ENCODE assay signal across 8 cellular contexts in genomic region chr1:166876540-166876838, GRCh38. TPM values are rescaled to one million over a fixed set of nuclear protein-coding genes. Genes with fewer than 3 reads are reported as not detected.
A peak's percentile ranks its signal among the peaks of the same experiment; 100 is the strongest.
DNase-seq lines count a peak whose midpoint lies in the region; ATAC-seq, FAIRE-seq and TF ChIP-seq lines count a peak whose summit lies in the region.

No MANE protein-coding gene starts in this region.

- in situ Hi-C loops in HepG2 (cut with HindIII; ENCODE audit: extremely low pct_ligation_motif_present, low pct_unique_long_range_greater_than_20kb) = no loop called here

- peak overlapping the region; percentile 51 for H3K9ac ChIP-seq in HepG2 (ENCODE audit: insufficient read depth, low read depth, low read length)

- no peak for DNase-seq in CD8-positive, alpha-beta memory T cell
- DNase-seq in HFF-Myc (ENCODE audit: extremely low read depth, low read depth) (no peak), HepG2 (ENCODE audit: low spot score) (no peak), glomerular visceral epithelial cell (ENCODE audit: extremely low spot score) (no peak), NCI-H2196 treated with DMSO at 0.1 percent for 48 hours (lab: John Stamatoyannopoulos, UW; ENCODE audit: unreplicated experiment) (no peak), DMS79 (lab: John Stamatoyannopoulos, UW) (no peak)
- DNase-seq in activated CD4-positive, alpha-beta memory T cell treated with anti-CD3 and anti-CD28 coated beads for 36 hours = no peak
- DNase-seq in effector CD4-positive, alpha-beta T cell = no peak

- no TSS peak for BruUV-seq in HepG2 (replicated peaks; lab: Mats Ljungman, UMichigan)

- TF ChIP-seq CTCF in HFF-Myc (IDR thresholded peaks at IDR 0.05; ENCODE audit: low read depth, low read length, missing control alignments) (no peak), HepG2 (CRISPR knock-in tag; IDR thresholded peaks at IDR 0.05) (no peak)

- no peaks in the 10 kb centered on the region for H3K36me3 ChIP-seq in CD8-positive, alpha-beta memory T cell (ENCODE audit: insufficient read depth, low read length)
- H3K36me3 ChIP-seq in HepG2 (replicated peaks in 1 of 2; ENCODE audit: control insufficient read depth in 1 of 2, insufficient read depth in 2 of 2, low read length in 2 of 2) = no peaks in the 10 kb centered on the region; a peak in 1 of 5 replicates

- peaks cover 40 to 53% (median 50%) of the 10 kb centered on the region in 3 donors for H3K4me1 Mint-ChIP-seq in CD8-positive, alpha-beta memory T cell
- H3K4me1 Mint-ChIP-seq in activated CD4-positive, alpha-beta memory T cell treated with anti-CD3 and anti-CD28 coated beads for 36 hours (ENCODE audit: low read depth) = peaks cover 42% of the 10 kb centered on the region

- H3K27me3 Mint-ChIP-seq in CD8-positive, alpha-beta memory T cell = peaks cover 0 to 5% of the 10 kb centered on the region in 2 donors
- no peaks in the 10 kb centered on the region for H3K27me3 Mint-ChIP-seq in activated CD4-positive, alpha-beta memory T cell treated with anti-CD3 and anti-CD28 coated beads for 36 hours

- peaks cover 37% of the 10 kb centered on the region for H3K79me2 ChIP-seq in HepG2 (ENCODE audit: insufficient read depth, low read length)

- peak overlapping the region; percentile 46 for H3K27ac ChIP-seq in CD8-positive, alpha-beta memory T cell (ENCODE audit: low read depth, low read length)
- no peak overlapping the region for H3K27ac ChIP-seq in HepG2 (ENCODE audit: extremely low read length, insufficient read depth, low read length)

- peak overlapping the region; percentile 94 for H2AFZ ChIP-seq in HepG2 (ENCODE audit: low read length)

- H3K9me3 Mint-ChIP-seq in CD8-positive, alpha-beta memory T cell = peaks cover 0 to 3% (median 0%) of the 10 kb centered on the region in 5 donors
- H3K9me3 Mint-ChIP-seq in activated CD4-positive, alpha-beta memory T cell treated with anti-CD3 and anti-CD28 coated beads for 36 hours = peaks cover 6% of the 10 kb centered on the region

- no peaks in the 10 kb centered on the region for H3K9me3 ChIP-seq in CD8-positive, alpha-beta memory T cell (ENCODE audit: low read length)
- H3K9me3 ChIP-seq in HepG2 (ENCODE audit: low read length) = no peaks in the 10 kb centered on the region

- peak overlapping the region; percentile 93 for H3K4me2 ChIP-seq in HepG2 (ENCODE audit: low read depth, low read length)

- POLR2A ChIA-PET in CD8-positive, alpha-beta memory T cell (lab: Charles Lee) = interaction anchor here (1.0 to 2.0 kb wide), 3 partner anchors 34 to 344 kb away, joined by 3 to 23 read pairs (median 4); partner anchors contain the start of genes POGK and POU2F1
- POLR2A ChIA-PET in activated CD4-positive, alpha-beta memory T cell treated with anti-CD3 and anti-CD28 coated beads for 36 hours (lab: Charles Lee) = interaction anchor here (0.9 to 1.6 kb wide), 5 partner anchors 18 to 38 kb away, joined by 3 to 9 read pairs (median 5); partner anchors contain the start of gene POGK
- POLR2A ChIA-PET in HepG2 (lab: Yijun Ruan, JAX) = interaction anchor here (0.7 to 3.5 kb wide), 7 partner anchors 33 to 1179 kb away, joined by 3 to 41 read pairs (median 5); partner anchors contain the start of genes CREG1, POGK and POU2F1

- peak overlapping the region; percentile 75 to 99 (median 97) for H3K27ac Mint-ChIP-seq in CD8-positive, alpha-beta memory T cell
- H3K27ac Mint-ChIP-seq in activated CD4-positive, alpha-beta memory T cell treated with anti-CD3 and anti-CD28 coated beads for 36 hours = peak overlapping the region; percentile 97

- H3K4me3 ChIP-seq in CD8-positive, alpha-beta memory T cell (ENCODE audit: low read length) = peak overlapping the region; percentile 68
- H3K4me3 ChIP-seq in HFF-Myc (replicated peaks; ENCODE audit: low read depth, low read length) = peak overlapping the region; percentile 77
- peak overlapping the region; percentile 40 to 86 (median 73) for H3K4me3 ChIP-seq in HepG2 (replicated peaks in 1 of 3; ENCODE audit: insufficient read depth in 1 of 3, low read depth in 2 of 3, low read length in 3 of 3)

- WGBS in HepG2 (ENCODE audit: low lambda C conversion rate) = 0% methylated on average over 7 of the region's 7 CpGs

- TF ChIP-seq EP300 in HepG2 (IDR thresholded peaks at IDR 0.05; ENCODE audit: low read depth in 2 of 2, low read length in 2 of 2) (no peak), HepG2 (CRISPR knock-in tag; IDR thresholded peaks at IDR 0.05; ENCODE audit: borderline replicate concordance) (no peak; the same call in 1 of the 2 replicates)

- ATAC-seq in HepG2 = no peak

- TF ChIP-seq RAD21 in HepG2 (CRISPR knock-in tag; IDR thresholded peaks at IDR 0.05) = no peak

- peaks cover 4% of the 10 kb centered on the region; the same call in 1 of the 2 replicates for H4K20me1 ChIP-seq in HepG2 (ENCODE audit: insufficient read depth, low read length)

- no peak for TF ChIP-seq POLR2A in HepG2 (IDR thresholded peaks at IDR 0.05; ENCODE audit: insufficient read depth in 1 of 2, low read depth in 2 of 2, low read length in 2 of 2)

- H3K27me3 ChIP-seq in CD8-positive, alpha-beta memory T cell (ENCODE audit: insufficient read depth, low read length, poor library complexity, severe bottlenecking) = no peaks in the 10 kb centered on the region
- H3K27me3 ChIP-seq in HepG2 (ENCODE audit: control insufficient read depth in 1 of 2, insufficient read depth in 2 of 2, low read length in 2 of 2) = no peaks in the 10 kb centered on the region; a peak in 1 of 5 replicates

- peaks cover 0 to 12% (median 2%) of the 10 kb centered on the region in 3 donors for H3K36me3 Mint-ChIP-seq in CD8-positive, alpha-beta memory T cell
- peaks cover 17% of the 10 kb centered on the region for H3K36me3 Mint-ChIP-seq in activated CD4-positive, alpha-beta memory T cell treated with anti-CD3 and anti-CD28 coated beads for 36 hours

- peak overlapping the region; percentile 91 to 99 (median 97) for H3K4me3 Mint-ChIP-seq in CD8-positive, alpha-beta memory T cell
- peak overlapping the region; percentile 96 for H3K4me3 Mint-ChIP-seq in activated CD4-positive, alpha-beta memory T cell treated with anti-CD3 and anti-CD28 coated beads for 36 hours

- H3K4me1 ChIP-seq in CD8-positive, alpha-beta memory T cell (ENCODE audit: insufficient read depth, low read length) = peaks cover 25% of the 10 kb centered on the region
- peaks cover 52% of the 10 kb centered on the region for H3K4me1 ChIP-seq in HepG2 (ENCODE audit: insufficient read depth, low read length)

- FAIRE-seq in HepG2 (lab: Jason Lieb, UNC) = no peak

- CTCF ChIA-PET in CD8-positive, alpha-beta memory T cell (lab: Charles Lee) = interaction anchor here (1.0 to 3.3 kb wide), 6 partner anchors 12 to 386 kb away, joined by 3 to 16 read pairs (median 6); partner anchors contain the start of gene POGK
- CTCF ChIA-PET in activated CD4-positive, alpha-beta memory T cell treated with anti-CD3 and anti-CD28 coated beads for 36 hours (lab: Charles Lee) = interaction anchor here (0.8 to 2.2 kb wide), 10 partner anchors 8 to 344 kb away, joined by 3 to 18 read pairs (median 3); partner anchors contain the start of genes POGK and POU2F1
- CTCF ChIA-PET in HepG2 (lab: Yijun Ruan, JAX; ENCODE audit: low intra/inter-chr PET ratio, low total read pairs) = no interaction called here

- intact Hi-C loops in activated CD4-positive, alpha-beta memory T cell treated with anti-CD3 and anti-CD28 coated beads for 36 hours (cut with micrococcal nuclease) = loop anchor here (1.0 to 10.0 kb wide), 7 partner anchors 34 to 1061 kb away; partner anchors contain the start of genes DCAF6, ILDR2, MPC2 and POGK
- intact Hi-C loops in HepG2 (cut with micrococcal nuclease; ENCODE audit: unreplicated experiment) = loop anchor here (1.0 kb wide), 1 partner anchor 344 kb away; the partner anchor contains the start of gene POU2F1

RNA-seq across cellular contexts. Expression of gene TADA1, which starts 0.4 kb away (rescaled TPM):
- 10 to 100 TPM; 18.5 to 18.6 TPM for total RNA-seq in CD8-positive, alpha-beta memory T cell
- polyA plus RNA-seq in CD8-positive, alpha-beta memory T cell = 13.2 TPM
- total RNA-seq in activated CD4-positive, alpha-beta memory T cell treated with anti-CD3 and anti-CD28 coated beads for 36 hours = 10 to 100 TPM; 16.9 to 18.3 TPM
- 28.3 and 38.1 TPM in 2 replicates for total RNA-seq in HepG2 (2016; rRNA removed; fragmentation: Illumina TruSeq; extraction: Trizol)
- 9.2 and 10.8 TPM in 2 replicates for total RNA-seq in HepG2 (2016; cell fraction: cytosol; rRNA removed; fragmentation: Illumina TruSeq; extraction: Trizol; ENCODE audit: low read depth)
- 27.2 and 37.8 TPM in 2 replicates for total RNA-seq in HepG2 (2016; cell fraction: insoluble cytoplasmic fraction; rRNA removed; fragmentation: Illumina TruSeq; extraction: Trizol)
- total RNA-seq in HepG2 (2016; cell fraction: membrane; rRNA removed; fragmentation: Illumina TruSeq; extraction: Trizol) = 19.5 and 22.1 TPM in 2 replicates
- total RNA-seq in HepG2 (2016; cell fraction: nucleus; rRNA removed; fragmentation: Illumina TruSeq; extraction: Trizol) = 25.7 and 26.6 TPM in 2 replicates
- 21.3 and 29.1 TPM in 2 replicates for polyA plus RNA-seq in HepG2 (2011; rRNA removed)
- 15.5 and 21.7 TPM in 2 replicates for polyA plus RNA-seq in HepG2 (2011; cell fraction: cytosol; rRNA removed)
- polyA plus RNA-seq in HepG2 (2011; cell fraction: nucleus; rRNA removed) = 27.8 and 28.0 TPM in 2 replicates
- 13.9 and 20.0 TPM in 2 replicates for polyA plus RNA-seq in HepG2 (2012)
- polyA plus RNA-seq in HepG2 (2016; cell fraction: cytosol; fragmentation: Illumina TruSeq; extraction: Trizol; ENCODE audit: low read depth) = 2.2 TPM in 2 replicates
- 39.2 and 41.6 TPM in 2 replicates for polyA plus RNA-seq in HepG2 (2016; cell fraction: insoluble cytoplasmic fraction; fragmentation: Illumina TruSeq; extraction: Trizol; ENCODE audit: low read depth)
- 6.4 and 6.7 TPM in 2 replicates for polyA plus RNA-seq in HepG2 (2016; cell fraction: membrane; fragmentation: Illumina TruSeq; extraction: Trizol; ENCODE audit: low read depth)
- 40.2 and 43.1 TPM in 2 replicates for polyA plus RNA-seq in HepG2 (2016; cell fraction: nucleus; fragmentation: Illumina TruSeq; extraction: Trizol; ENCODE audit: insufficient read depth, low read depth)
- 14.9 and 18.3 TPM in 2 replicates for polyA minus RNA-seq in HepG2 (2011; rRNA and poly(A)+ RNA removed; ENCODE audit: low replicate concordance)
- 12.7 and 15.2 TPM in 2 replicates for polyA minus RNA-seq in HepG2 (2011; cell fraction: cytosol; rRNA and poly(A)+ RNA removed)
- polyA minus RNA-seq in HepG2 (2011; cell fraction: nucleus; rRNA and poly(A)+ RNA removed) = 22.0 and 27.1 TPM in 2 replicates

RNA-seq across cellular contexts. Expression of gene POGK, which starts 37.2 kb away (rescaled TPM):
- 10 to 100 TPM; 71.9 to 76.0 TPM for total RNA-seq in CD8-positive, alpha-beta memory T cell
- polyA plus RNA-seq in CD8-positive, alpha-beta memory T cell = 19.1 TPM
- total RNA-seq in activated CD4-positive, alpha-beta memory T cell treated with anti-CD3 and anti-CD28 coated beads for 36 hours = 10 to 100 TPM; 43.0 to 43.1 TPM
- 16.2 and 17.6 TPM in 2 replicates for total RNA-seq in HepG2 (2016; rRNA removed; fragmentation: Illumina TruSeq; extraction: Trizol)
- 2.0 and 2.1 TPM in 2 replicates for total RNA-seq in HepG2 (2016; cell fraction: cytosol; rRNA removed; fragmentation: Illumina TruSeq; extraction: Trizol; ENCODE audit: low read depth)
- total RNA-seq in HepG2 (2016; cell fraction: insoluble cytoplasmic fraction; rRNA removed; fragmentation: Illumina TruSeq; extraction: Trizol) = 16.4 and 17.5 TPM in 2 replicates
- total RNA-seq in HepG2 (2016; cell fraction: membrane; rRNA removed; fragmentation: Illumina TruSeq; extraction: Trizol) = 8.6 and 8.8 TPM in 2 replicates
- 15.0 and 17.0 TPM in 2 replicates for total RNA-seq in HepG2 (2016; cell fraction: nucleus; rRNA removed; fragmentation: Illumina TruSeq; extraction: Trizol)
- 4.8 and 5.3 TPM in 2 replicates for polyA plus RNA-seq in HepG2 (2011; rRNA removed)
- polyA plus RNA-seq in HepG2 (2011; cell fraction: cytosol; rRNA removed) = 4.7 and 6.4 TPM in 2 replicates
- polyA plus RNA-seq in HepG2 (2011; cell fraction: nucleus; rRNA removed) = 12.4 and 14.7 TPM in 2 replicates
- polyA plus RNA-seq in HepG2 (2012) = 8.0 and 9.8 TPM in 2 replicates
- 0.83 and 0.92 TPM in 2 replicates for polyA plus RNA-seq in HepG2 (2016; cell fraction: cytosol; fragmentation: Illumina TruSeq; extraction: Trizol; ENCODE audit: low read depth)
- 14.9 and 16.0 TPM in 2 replicates for polyA plus RNA-seq in HepG2 (2016; cell fraction: insoluble cytoplasmic fraction; fragmentation: Illumina TruSeq; extraction: Trizol; ENCODE audit: low read depth)
- 5.1 and 5.4 TPM in 2 replicates for polyA plus RNA-seq in HepG2 (2016; cell fraction: membrane; fragmentation: Illumina TruSeq; extraction: Trizol; ENCODE audit: low read depth)
- polyA plus RNA-seq in HepG2 (2016; cell fraction: nucleus; fragmentation: Illumina TruSeq; extraction: Trizol; ENCODE audit: insufficient read depth, low read depth) = 20.8 and 21.1 TPM in 2 replicates
- 9.1 and 37.8 TPM in 2 replicates for polyA minus RNA-seq in HepG2 (2011; rRNA and poly(A)+ RNA removed; ENCODE audit: low replicate concordance)
- 6.7 and 8.7 TPM in 2 replicates for polyA minus RNA-seq in HepG2 (2011; cell fraction: cytosol; rRNA and poly(A)+ RNA removed)
- polyA minus RNA-seq in HepG2 (2011; cell fraction: nucleus; rRNA and poly(A)+ RNA removed) = 28.5 and 30.6 TPM in 2 replicates
